8 cellular contexts compared by ENCODE assay signal in genomic region chr11:47215366-47215925, GRCh38. TPM values are rescaled to one million over a fixed set of nuclear protein-coding genes. Genes with fewer than 3 reads are reported as not detected.
A peak's percentile ranks its signal among the peaks of the same experiment; 100 is the strongest.
DNase-seq lines count a peak whose midpoint lies in the region; ATAC-seq and TF ChIP-seq lines count a peak whose summit lies in the region.

No MANE protein-coding gene starts in this region.

- POLR2A ChIA-PET in activated CD8-positive, alpha-beta T cell treated with anti-CD3 and anti-CD28 coated beads for 36 hours (lab: Charles Lee), result interaction anchor here (0.6 to 3.5 kb wide), 21 partner anchors 9 to 883 kb away, joined by 3 to 63 read pairs (median 4); partner anchors contain the start of genes ACP2, ARFGAP2, MADD and PACSIN3

- H3T11ph ChIP-seq in H9 (ENCODE audit: low read length), result peak overlapping the region; percentile 30

- H3K36me3 Mint-ChIP-seq in H9 (ENCODE audit: insufficient read depth in 1 of 3, low read depth in 3 of 3), result peaks cover 0 to 29% (median 21%) of the 10 kb centered on the region in 3 experiments; a peak in 5 of 7 replicates
- H3K36me3 Mint-ChIP-seq in activated CD8-positive, alpha-beta T cell treated with anti-CD3 and anti-CD28 coated beads for 36 hours (ENCODE audit: low read depth), result peaks cover 42% of the 10 kb centered on the region
- H3K36me3 Mint-ChIP-seq in stimulated activated effector memory CD8-positive, alpha-beta T cell treated with anti-CD3 and anti-CD28 coated beads, Interleukin-12 subunit alpha, Interleukin-12 subunit beta, amount 100 ng/mL, for 72 hours, result peaks cover 66% of the 10 kb centered on the region

- H3K4ac ChIP-seq in H9 (ENCODE audit: low read depth, low read length), result peak overlapping the region; percentile 24; the same call in 1 of the 2 replicates

- no peak overlapping the region for H4K8ac ChIP-seq in H9 (replicated peaks; ENCODE audit: insufficient read length, low read depth, low read length)

- H2BK12ac ChIP-seq in H9 (ENCODE audit: insufficient read length, low read depth, low read length), result no peak overlapping the region

- intact Hi-C loops in activated CD8-positive, alpha-beta T cell treated with anti-CD3 and anti-CD28 coated beads for 36 hours (cut with micrococcal nuclease), result loop anchor here (2.0 to 5.0 kb wide), 3 partner anchors 38 to 53 kb away; partner anchors contain the start of genes ARFGAP2 and NR1H3
- intact Hi-C loops in posterior vena cava (cut with DNase I), result loop anchor here in 1 of 2 donors (5.0 kb wide), 1 partner anchor 38 kb away; the partner anchor contains the start of gene ARFGAP2

- no peaks in the 10 kb centered on the region for H3K36me3 ChIP-seq in iPS-18a (ENCODE audit: control insufficient read depth, low read depth, low read length)

- no peak overlapping the region for H2BK15ac ChIP-seq in H9 (ENCODE audit: low read depth, low read length)

- H3K27me3 ChIP-seq in H9 (ENCODE audit: insufficient read depth, low read length) (no peaks in the 10 kb centered on the region), iPS-18a (ENCODE audit: control insufficient read depth, insufficient read depth, low read length) (no peaks in the 10 kb centered on the region)

- peak overlapping the region; percentile 96 for H2BK120ac ChIP-seq in H9 (ENCODE audit: low read depth, low read length, poor library complexity, severe bottlenecking)

- peak overlapping the region; percentile 72 for H3K4me3 ChIP-seq in AG10803 (ENCODE audit: low read length)
- peak overlapping the region; percentile 83 for H3K4me3 ChIP-seq in iPS-18a (ENCODE audit: low read length)

- no peak overlapping the region for H3K23ac ChIP-seq in H9 (ENCODE audit: insufficient read length, low read depth, low read length)

- ATAC-seq in activated CD8-positive, alpha-beta T cell treated with anti-CD3 and anti-CD28 coated beads for 36 hours, result no peak
- no peak for ATAC-seq in stimulated activated effector memory CD8-positive, alpha-beta T cell treated with anti-CD3 and anti-CD28 coated beads, Interleukin-12 subunit alpha, Interleukin-12 subunit beta, amount 100 ng/mL, for 72 hours

- peak overlapping the region; percentile 72 for H4K5ac ChIP-seq in H9 (ENCODE audit: insufficient read length, low read depth, low read length)

- H3K14ac ChIP-seq in H9 (ENCODE audit: insufficient read depth, low read length), result peak overlapping the region; percentile 97

- no peak overlapping the region for H2AK5ac ChIP-seq in H9 (ENCODE audit: insufficient read length, low read length)

- peaks cover 20% of the 10 kb centered on the region for H3K23me2 ChIP-seq in H9 (ENCODE audit: insufficient read length, low read depth, low read length, poor library complexity, severe bottlenecking)

- no peak overlapping the region for H2BK20ac ChIP-seq in H9 (ENCODE audit: low read depth, low read length, poor library complexity, severe bottlenecking)

- H3K9ac ChIP-seq in H9 (ENCODE audit: extremely low read depth, insufficient read length, low read length) (peak overlapping the region; percentile 98), iPS-18a (ENCODE audit: low read length) (peak overlapping the region; percentile 98)

- WGBS in H9 (ENCODE audit: extremely low coverage, insufficient read length, low lambda C conversion rate), result no CpG with 5 or more reads among the region's 15 CpGs

- no peaks in the 10 kb centered on the region for H3K9me3 Mint-ChIP-seq in H9
- no peaks in the 10 kb centered on the region for H3K9me3 Mint-ChIP-seq in activated CD8-positive, alpha-beta T cell treated with anti-CD3 and anti-CD28 coated beads for 36 hours
- H3K9me3 Mint-ChIP-seq in stimulated activated effector memory CD8-positive, alpha-beta T cell treated with anti-CD3 and anti-CD28 coated beads, Interleukin-12 subunit alpha, Interleukin-12 subunit beta, amount 100 ng/mL, for 72 hours, result no peaks in the 10 kb centered on the region

- H4K91ac ChIP-seq in H9 (ENCODE audit: insufficient read length, low read depth, low read length), result peak overlapping the region; percentile 90

- no peaks in the 10 kb centered on the region for H3K79me1 ChIP-seq in H9 (ENCODE audit: insufficient read depth, low read depth, low read length, poor library complexity, severe bottlenecking)

- peak overlapping the region; percentile 85 to 90 for H3K4me3 Mint-ChIP-seq in H9
- H3K4me3 Mint-ChIP-seq in activated CD8-positive, alpha-beta T cell treated with anti-CD3 and anti-CD28 coated beads for 36 hours, result peak overlapping the region; percentile 93
- H3K4me3 Mint-ChIP-seq in stimulated activated effector memory CD8-positive, alpha-beta T cell treated with anti-CD3 and anti-CD28 coated beads, Interleukin-12 subunit alpha, Interleukin-12 subunit beta, amount 100 ng/mL, for 72 hours, result peak overlapping the region; percentile 94

- peak overlapping the region; percentile 94 for H2BK5ac ChIP-seq in H9 (ENCODE audit: insufficient read length, low read length)

- CTCF ChIA-PET in activated CD8-positive, alpha-beta T cell treated with anti-CD3 and anti-CD28 coated beads for 36 hours (lab: Charles Lee), result interaction anchor here (0.9 to 5.6 kb wide), 6 partner anchors 20 to 47 kb away, joined by 3 to 43 read pairs (median 4); partner anchors contain the start of genes ACP2 and ARFGAP2

- peaks cover 2% of the 10 kb centered on the region; the same call in 1 of the 2 replicates for H3K79me2 ChIP-seq in H9 (ENCODE audit: insufficient read depth, low read length)

- no peaks in the 10 kb centered on the region for H4K20me1 ChIP-seq in H9 (ENCODE audit: control insufficient read depth, insufficient read depth, insufficient read length)

- H3K27ac ChIP-seq in H9 (ENCODE audit: insufficient read length, low read depth, low read length) (peak overlapping the region; percentile 80), iPS-18a (ENCODE audit: low read length) (peak overlapping the region; percentile 99)

- H3K4me2 ChIP-seq in H9 (ENCODE audit: insufficient read depth, insufficient read length, low read length), result peak overlapping the region; percentile 90

- no peak overlapping the region for H2AFZ ChIP-seq in H9 (ENCODE audit: low read length)

- TF ChIP-seq CTCF in AG10803 (conservative IDR thresholded peaks at IDR 0.05; ENCODE audit: low read length), result no peak
- no peak for TF ChIP-seq CTCF in H9 (conservative IDR thresholded peaks at IDR 0.05)
- no peak for TF ChIP-seq CTCF in activated CD8-positive, alpha-beta T cell treated with anti-CD3 and anti-CD28 coated beads for 36 hours (IDR thresholded peaks at IDR 0.05)

- DNase-seq in AG10803 (ENCODE audit: low read depth) (no peak), H9 (no peak), SIG-M5 (lab: John Stamatoyannopoulos, UW) (no peak), posterior vena cava (ENCODE audit: low spot score) (no peak), DMS 273 (lab: John Stamatoyannopoulos, UW; ENCODE audit: unreplicated experiment) (no peak)
- DNase-seq in activated CD8-positive, alpha-beta T cell treated with anti-CD3 and anti-CD28 coated beads for 36 hours, result no peak
- DNase-seq in stimulated activated effector memory CD8-positive, alpha-beta T cell treated with anti-CD3 and anti-CD28 coated beads, Interleukin-12 subunit alpha, Interleukin-12 subunit beta, amount 100 ng/mL, for 72 hours (ENCODE audit: low spot score in 2 of 2), result no peak

- peak overlapping the region; percentile 98 to 100 (median 99); a peak in 5 of 7 replicates for H3K27ac Mint-ChIP-seq in H9
- H3K27ac Mint-ChIP-seq in activated CD8-positive, alpha-beta T cell treated with anti-CD3 and anti-CD28 coated beads for 36 hours, result peak overlapping the region; percentile 100
- peak overlapping the region; percentile 99 for H3K27ac Mint-ChIP-seq in stimulated activated effector memory CD8-positive, alpha-beta T cell treated with anti-CD3 and anti-CD28 coated beads, Interleukin-12 subunit alpha, Interleukin-12 subunit beta, amount 100 ng/mL, for 72 hours

- no peaks in the 10 kb centered on the region; the same call in 1 of the 2 replicates for H3K4me1 ChIP-seq in H9 (ENCODE audit: insufficient read depth, low read length)
- H3K4me1 ChIP-seq in iPS-18a (ENCODE audit: control insufficient read depth, low read depth, low read length), result peaks cover 12% of the 10 kb centered on the region

- H3K9me3 ChIP-seq in H9 (ENCODE audit: control insufficient read depth, low read depth, low read length) (no peaks in the 10 kb centered on the region), iPS-18a (ENCODE audit: control insufficient read depth, low read depth, low read length) (no peaks in the 10 kb centered on the region)

- no peaks in the 10 kb centered on the region for H3K27me3 Mint-ChIP-seq in H9 (ENCODE audit: low read depth)
- no peaks in the 10 kb centered on the region for H3K27me3 Mint-ChIP-seq in activated CD8-positive, alpha-beta T cell treated with anti-CD3 and anti-CD28 coated beads for 36 hours

- peak overlapping the region; percentile 90 for H3K56ac ChIP-seq in H9 (ENCODE audit: insufficient read length, low read depth, low read length)

- H3K18ac ChIP-seq in H9 (ENCODE audit: insufficient read length, low read depth, low read length), result peak overlapping the region; percentile 94

- peaks cover 28 to 29% of the 10 kb centered on the region in 2 experiments for H3K4me1 Mint-ChIP-seq in H9
- peaks cover 34% of the 10 kb centered on the region for H3K4me1 Mint-ChIP-seq in activated CD8-positive, alpha-beta T cell treated with anti-CD3 and anti-CD28 coated beads for 36 hours (ENCODE audit: low read depth)
- H3K4me1 Mint-ChIP-seq in stimulated activated effector memory CD8-positive, alpha-beta T cell treated with anti-CD3 and anti-CD28 coated beads, Interleukin-12 subunit alpha, Interleukin-12 subunit beta, amount 100 ng/mL, for 72 hours, result peaks cover 46% of the 10 kb centered on the region

RNA-seq across cellular contexts. Expression of gene DDB2, which starts 0.7 kb away (rescaled TPM):
- total RNA-seq in H9 (2021) (65.0 and 67.0 TPM in 2 replicates), posterior vena cava (10 to 100 TPM; 30.1 to 31.5 TPM)
- 100 to 1,000 TPM; 189 to 200 TPM for total RNA-seq in activated CD8-positive, alpha-beta T cell treated with anti-CD3 and anti-CD28 coated beads for 36 hours

RNA-seq across cellular contexts. Expression of gene PACSIN3, which starts 29.2 kb away (rescaled TPM):
- total RNA-seq in H9 (2021), result 62.2 and 63.0 TPM in 2 replicates
- 1 to 10 TPM; 4.7 to 8.0 TPM for total RNA-seq in activated CD8-positive, alpha-beta T cell treated with anti-CD3 and anti-CD28 coated beads for 36 hours
- 10 to 100 TPM; 33.1 to 47.4 TPM for total RNA-seq in posterior vena cava

RNA-seq across cellular contexts. Expression of gene ACP2, which starts 33.2 kb away (rescaled TPM):
- 29.3 and 29.5 TPM in 2 replicates for total RNA-seq in H9 (2021)
- 10 to 100 TPM in 1 of 2 experiments, 1 to 10 TPM in 1; 9.4 to 13.4 TPM for total RNA-seq in activated CD8-positive, alpha-beta T cell treated with anti-CD3 and anti-CD28 coated beads for 36 hours
- 10 to 100 TPM; 18.0 to 25.1 TPM for total RNA-seq in posterior vena cava

RNA-seq across cellular contexts. Expression of gene ARFGAP2, which starts 38.8 kb away (rescaled TPM):
- 65.1 and 72.3 TPM in 2 replicates for total RNA-seq in H9 (2021)
- total RNA-seq in activated CD8-positive, alpha-beta T cell treated with anti-CD3 and anti-CD28 coated beads for 36 hours, result 10 to 100 TPM; 70.1 to 71.7 TPM
- 10 to 100 TPM; 49.4 to 58.5 TPM for total RNA-seq in posterior vena cava

RNA-seq across cellular contexts. Expression of gene NR1H3, which starts 42.4 kb away (rescaled TPM):
- total RNA-seq in H9 (2021) (25.2 and 26.3 TPM in 2 replicates), posterior vena cava (10 to 100 TPM; 11.9 to 24.8 TPM)
- total RNA-seq in activated CD8-positive, alpha-beta T cell treated with anti-CD3 and anti-CD28 coated beads for 36 hours, result 10 to 100 TPM; 12.7 to 15.3 TPM
